Comparison of ENCODE assay signal across 28 cellular contexts in genomic region chr5:134491841-134492442, GRCh38. TPM values are rescaled to one million over a fixed set of nuclear protein-coding genes. Genes with fewer than 3 reads are reported as not detected.
DNase-seq lines count a peak whose midpoint lies in the region; ATAC-seq, FAIRE-seq and TF ChIP-seq lines count a peak whose summit lies in the region.
"Had no signal": no experiment of that assay in that cellular context is flagged by ENCODE, and none has a peak within 500 bp of the region (broad histone marks: within the 10 kb centered on the region; RNA-seq: fewer than 3 reads in every experiment).

No MANE protein-coding gene starts in this region.

- ATAC-seq in left ventricle myocardium superior (no peak), upper lobe of right lung (no peak), GM18519 (IDR thresholded peaks at IDR 0.05; ENCODE audit: low FRiP score, unreplicated experiment) (no peak)
- ATAC-seq: PC-3 had no signal

- intact Hi-C loops in cardiac septum (cut with DNase I), result no loop called here
- intact Hi-C loops in left ventricle myocardium superior (cut with micrococcal nuclease), result no loop called here
- intact Hi-C loops in upper lobe of right lung (cut with DNase I), result no loop called here
- intact Hi-C loops in transverse colon (cut with DNase I; ENCODE audit: low total_unique reads), result no loop called here

- TF ChIP-seq EP300 in transverse colon (IDR thresholded peaks at IDR 0.05; ENCODE audit: low read depth), result no peak

- no peak for TF ChIP-seq POLR2A in transverse colon (IDR thresholded peaks at IDR 0.05)

- FAIRE-seq in bronchial epithelial cell (lab: Jason Lieb, UNC), result peak; percentile 58
- FAIRE-seq: A204.1, D721Med had no signal

- H3K27ac ChIP-seq in upper lobe of right lung (no peak overlapping the region), transverse colon (no peak overlapping the region)
- H3K27ac ChIP-seq: BLaER1, GM23248, HL-60, SJSA1 had no signal

- H3K4me3 ChIP-seq in bronchial epithelial cell (ENCODE audit: low read depth, low read length) (no peak overlapping the region), upper lobe of right lung (no peak overlapping the region), transverse colon (no peak overlapping the region)
- H3K4me3 ChIP-seq: BLaER1, GM23248, HAP-1, SJSA1 had no signal

- WGBS in transverse colon (ENCODE audit: low coverage in 1 of 2), 2 donors, result 89% methylated on average over 9 of the region's 9 CpGs; no CpG with 5 or more reads in 1 of the 2 donors

- H3K4me1 ChIP-seq in upper lobe of right lung (no peaks in the 10 kb centered on the region), transverse colon (no peaks in the 10 kb centered on the region)
- H3K4me1 ChIP-seq: HAP-1, SJSA1 had no signal

- DNase-seq in cardiac septum (ENCODE audit: low spot score) (peak; percentile 49), left ventricle myocardium superior (no peak), bronchial epithelial cell (ENCODE audit: low read depth) (no peak), mesenteric fat pad (ENCODE audit: low spot score) (peak; percentile 65), upper lobe of right lung (peak; percentile 35), pons (ENCODE audit: low spot score) (no peak), transverse colon (no peak)
- DNase-seq: CD4-positive, alpha-beta T cell; HFFc6; Kasumi-1; MV-4-11; NCI-H1105; NCI-H1436 treated with DMSO at 0.1 percent for 48 hours; NCI-H187 treated with DMSO at 0.1 percent for 48 hours; NCI-H446; NCI-H524 treated with DMSO at 0.1 percent for 48 hours; NCI-H82; NK-92 treated with Interleukin-12 subunit alpha and Interleukin-12 subunit beta, amount 100 ng/mL, for 24 hours; PC-3; Right ventricle myocardium superior had no signal

- no peaks in the 10 kb centered on the region for H3K9me3 ChIP-seq in upper lobe of right lung
- H3K9me3 ChIP-seq in transverse colon, result no peaks in the 10 kb centered on the region
- H3K9me3 ChIP-seq: BLaER1, HAP-1, SJSA1 had no signal

- no peaks in the 10 kb centered on the region for H3K36me3 ChIP-seq in bronchial epithelial cell (ENCODE audit: control insufficient read depth, insufficient read depth, low read length)
- no peaks in the 10 kb centered on the region for H3K36me3 ChIP-seq in upper lobe of right lung
- H3K36me3 ChIP-seq in transverse colon, result no peaks in the 10 kb centered on the region
- H3K36me3 ChIP-seq: BLaER1, HAP-1, SJSA1 had no signal

- TF ChIP-seq CTCF in bronchial epithelial cell (IDR thresholded peaks at IDR 0.05; ENCODE audit: insufficient read depth, low read length, severe bottlenecking) (no peak), upper lobe of right lung (IDR thresholded peaks at IDR 0.05) (no peak), transverse colon (IDR thresholded peaks at IDR 0.05) (no peak)

- in situ Hi-C loops in transverse colon (cut with MboI; ENCODE audit: low pct_ligation_motif_present in 1 of 4, low pct_unique_long_range_greater_than_20kb in 1 of 4, low sequenced_read_pairs in 3 of 4), result no loop called here

- no peaks in the 10 kb centered on the region for H3K27me3 ChIP-seq in bronchial epithelial cell (ENCODE audit: control insufficient read depth, insufficient read depth, low read length)
- H3K27me3 ChIP-seq in upper lobe of right lung, result no peaks in the 10 kb centered on the region
- H3K27me3 ChIP-seq in transverse colon, result no peaks in the 10 kb centered on the region
- H3K27me3 ChIP-seq: BLaER1, SJSA1 had no signal

RNA-seq across cellular contexts. Expression of gene JADE2, which starts 33.5 kb away (rescaled TPM):
- total RNA-seq in cardiac septum, result 25.7 TPM
- total RNA-seq in left ventricle myocardium superior, result 28.7 TPM
- 12.8 and 17.1 TPM in 2 replicates for total RNA-seq in bronchial epithelial cell
- 31.6 TPM for total RNA-seq in mesenteric fat pad
- total RNA-seq in upper lobe of right lung, result 86.7 TPM
- total RNA-seq in transverse colon, result 10 to 100 TPM; 36.6 to 50.1 (median 41.4) TPM

Comparison
In these comparisons a context has a peak if more than half of its experiments do, and no peak if none do; other contexts are left out.
1. DNase-seq: peak in cardiac septum (single experiment), mesenteric fat pad (single experiment) and upper lobe of right lung (single experiment); none in left ventricle myocardium superior (single experiment), bronchial epithelial cell (single experiment), pons (single experiment) and transverse colon (single experiment).